Comparison of ENCODE assay signal across 15 cellular contexts in the genomic region with DNA sequence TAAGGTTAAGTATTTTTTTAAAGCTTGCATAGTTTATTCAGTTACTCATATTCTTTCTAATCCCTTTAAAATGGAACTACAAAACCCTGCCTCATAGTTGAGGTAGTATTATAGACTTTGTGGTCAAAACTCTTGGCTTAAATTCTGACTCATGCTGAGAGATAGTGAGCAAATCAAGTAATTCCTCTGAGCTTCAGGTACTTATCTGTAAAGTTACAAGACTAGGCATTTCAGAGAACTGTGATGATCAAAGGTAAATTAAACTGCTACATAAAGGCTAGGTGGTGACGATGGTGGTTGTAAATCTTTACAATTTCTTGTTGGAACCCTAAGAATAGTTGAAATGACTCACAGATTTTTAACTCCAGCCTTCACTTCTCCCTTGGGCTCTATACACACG. TPM values are rescaled to one million over a fixed set of nuclear protein-coding genes. Genes with fewer than 3 reads are reported as not detected.
DNase-seq lines count a peak whose midpoint lies in the region; ATAC-seq and TF ChIP-seq lines count a peak whose summit lies in the region.
"Had no signal": no experiment of that assay in that cellular context is flagged by ENCODE, and none has a peak within 500 bp of the region (broad histone marks: within the 10 kb centered on the region; RNA-seq: fewer than 3 reads in every experiment).

No MANE protein-coding gene starts in this region.

- no peak for TF ChIP-seq CTCF in cardiac fibroblast (IDR thresholded peaks at IDR 0.05; ENCODE audit: low read depth, low read length)
- TF ChIP-seq CTCF in tibial artery (IDR thresholded peaks at IDR 0.05) = no peak

- ATAC-seq in HG02623 (IDR thresholded peaks at IDR 0.05; ENCODE audit: unreplicated experiment) (no peak), left lobe of liver (no peak)
- ATAC-seq: WTC11 had no signal

- no peak overlapping the region for H3K27ac ChIP-seq in tibial artery
- H3K27ac ChIP-seq: HL-60 had no signal

- H3K9ac ChIP-seq in skeletal muscle satellite cell (ENCODE audit: low read depth, low read length) = no peak overlapping the region

- H3K4me1 ChIP-seq in skeletal muscle satellite cell (ENCODE audit: control insufficient read depth, insufficient read depth, low read length) (peaks cover 36% of the 10 kb centered on the region), tibial artery (peaks cover 0 to 12% (median 4%) of the 10 kb centered on the region in 4 donors)

- no peaks in the 10 kb centered on the region for H3K36me3 Mint-ChIP-seq in activated CD4-positive, alpha-beta T cell treated with anti-CD3 and anti-CD28 coated beads, Interleukin-2, amount 10 ng/mL, durations not matched to agents 24 days and 14 days (ENCODE audit: low read depth)
- H3K36me3 Mint-ChIP-seq: activated naive CD4-positive, alpha-beta T cell treated with anti-CD3 and anti-CD28 coated beads, Interleukin-2, amount 50 U/mL, for 24 hours had no signal

- H3K9me3 ChIP-seq in skeletal muscle satellite cell (replicated peaks; ENCODE audit: low read length) = no peaks in the 10 kb centered on the region
- no peaks in the 10 kb centered on the region for H3K9me3 ChIP-seq in tibial artery

- H3K27me3 Mint-ChIP-seq in activated CD4-positive, alpha-beta T cell treated with anti-CD3 and anti-CD28 coated beads, Interleukin-2, amount 10 ng/mL, durations not matched to agents 24 days and 14 days = peaks cover 43% of the 10 kb centered on the region

- H3K4me2 ChIP-seq in skeletal muscle satellite cell (ENCODE audit: low read length) = peak overlapping the region; percentile 59

- peak; percentile 46 for DNase-seq in activated CD4-positive, alpha-beta T cell treated with anti-CD3 and anti-CD28 coated beads, Interleukin-2, amount 10 ng/mL, durations not matched to agents 24 days and 14 days
- no peak for DNase-seq in activated CD4-positive, alpha-beta T cell treated with anti-CD3 and anti-CD28 coated beads for 1 hour
- peak; percentile 87 for DNase-seq in M059J (ENCODE audit: low read depth)
- DNase-seq in cardiac fibroblast (ENCODE audit: low read depth in 2 of 2) = peak; percentile 7 to 74
- no peak for DNase-seq in left lobe of liver (ENCODE audit: low spot score)
- no peak for DNase-seq in tibial artery
- DNase-seq: GF-D8, NCI-H187 treated with DMSO at 0.1 percent for 48 hours had no signal

- intact Hi-C loops in activated CD4-positive, alpha-beta T cell treated with anti-CD3 and anti-CD28 coated beads, Interleukin-2, amount 10 ng/mL, durations not matched to agents 24 days and 14 days (cut with micrococcal nuclease) = loop anchor here (5.0 to 10.0 kb wide), 7 partner anchors 213 to 1427 kb away; a partner anchor contains a TSS
- intact Hi-C loops in tibial artery (cut with DNase I; ENCODE audit: low total_unique reads) = loop anchor here (5.0 kb wide), 3 partner anchors 153 to 302 kb away; a partner anchor contains a TSS

- H3K4me1 Mint-ChIP-seq in activated CD4-positive, alpha-beta T cell treated with anti-CD3 and anti-CD28 coated beads, Interleukin-2, amount 10 ng/mL, durations not matched to agents 24 days and 14 days = peaks cover 17% of the 10 kb centered on the region

- no peaks in the 10 kb centered on the region for H3K9me3 Mint-ChIP-seq in activated CD4-positive, alpha-beta T cell treated with anti-CD3 and anti-CD28 coated beads, Interleukin-2, amount 10 ng/mL, durations not matched to agents 24 days and 14 days
- H3K9me3 Mint-ChIP-seq: activated naive CD4-positive, alpha-beta T cell treated with anti-CD3 and anti-CD28 coated beads, Interleukin-2, amount 50 U/mL, for 24 hours had no signal

- no peak overlapping the region for H3K4me3 Mint-ChIP-seq in activated CD4-positive, alpha-beta T cell treated with anti-CD3 and anti-CD28 coated beads, Interleukin-2, amount 10 ng/mL, durations not matched to agents 24 days and 14 days
- H3K4me3 Mint-ChIP-seq: WTC11 had no signal

- H3K27me3 ChIP-seq in skeletal muscle satellite cell (ENCODE audit: control insufficient read depth, insufficient read depth, low read length) (no peaks in the 10 kb centered on the region), tibial artery (no peaks in the 10 kb centered on the region)

- H3K36me3 ChIP-seq in skeletal muscle satellite cell (ENCODE audit: insufficient read depth, low read length) (no peaks in the 10 kb centered on the region), tibial artery (no peaks in the 10 kb centered on the region)

- peak overlapping the region; percentile 70 for H3K27ac Mint-ChIP-seq in activated CD4-positive, alpha-beta T cell treated with anti-CD3 and anti-CD28 coated beads, Interleukin-2, amount 10 ng/mL, durations not matched to agents 24 days and 14 days
- H3K27ac Mint-ChIP-seq: activated naive CD4-positive, alpha-beta T cell treated with anti-CD3 and anti-CD28 coated beads, Interleukin-2, amount 50 U/mL, for 24 hours had no signal

- H3K4me3 ChIP-seq in cardiac fibroblast (replicated peaks in 1 of 2; ENCODE audit: low read depth in 2 of 2, low read length in 2 of 2) (no peak overlapping the region), skeletal muscle satellite cell (ENCODE audit: low read length) (peak overlapping the region; percentile 2), tibial artery (no peak overlapping the region)

RNA-seq across cellular contexts. Expression of a gene that starts 3.2 kb away (rescaled TPM):
- 9.8 and 10.8 TPM in 2 replicates for total RNA-seq in activated CD4-positive, alpha-beta T cell treated with anti-CD3 and anti-CD28 coated beads, Interleukin-2, amount 10 ng/mL, durations not matched to agents 24 days and 14 days
- total RNA-seq in M059J (2014; rRNA removed; shearing (Covaris generic)) = 14.1 and 16.8 TPM in 2 replicates
- total RNA-seq in skeletal muscle satellite cell (2012; rRNA removed) = 24.3 and 25.6 TPM in 2 replicates
- total RNA-seq in left lobe of liver = 14.4 TPM

RNA-seq across cellular contexts. Expression of a gene that starts 42.2 kb away (rescaled TPM):
- total RNA-seq in activated CD4-positive, alpha-beta T cell treated with anti-CD3 and anti-CD28 coated beads, Interleukin-2, amount 10 ng/mL, durations not matched to agents 24 days and 14 days = not detected in 2 replicates
- total RNA-seq in M059J (2014; rRNA removed; shearing (Covaris generic)) = not detected in 2 replicates
- not detected in 2 replicates for total RNA-seq in skeletal muscle satellite cell (2012; rRNA removed)
- not detected for total RNA-seq in left lobe of liver
- total RNA-seq: A673, temporal lobe, WTC11 had no signal

Comparison
In these comparisons a context has a peak if more than half of its experiments do, and no peak if none do; other contexts are left out.
1. DNase-seq: peak in activated CD4-positive, alpha-beta T cell treated with anti-CD3 and anti-CD28 coated beads, Interleukin-2, amount 10 ng/mL, durations not matched to agents 24 days and 14 days (single experiment), M059J (single experiment) and cardiac fibroblast (2 of 2); none in activated CD4-positive, alpha-beta T cell treated with anti-CD3 and anti-CD28 coated beads for 1 hour (single experiment), left lobe of liver (single experiment) and tibial artery (0 of 2).